Comparison of ENCODE assay signal across 8 cellular contexts in the genomic region with DNA sequence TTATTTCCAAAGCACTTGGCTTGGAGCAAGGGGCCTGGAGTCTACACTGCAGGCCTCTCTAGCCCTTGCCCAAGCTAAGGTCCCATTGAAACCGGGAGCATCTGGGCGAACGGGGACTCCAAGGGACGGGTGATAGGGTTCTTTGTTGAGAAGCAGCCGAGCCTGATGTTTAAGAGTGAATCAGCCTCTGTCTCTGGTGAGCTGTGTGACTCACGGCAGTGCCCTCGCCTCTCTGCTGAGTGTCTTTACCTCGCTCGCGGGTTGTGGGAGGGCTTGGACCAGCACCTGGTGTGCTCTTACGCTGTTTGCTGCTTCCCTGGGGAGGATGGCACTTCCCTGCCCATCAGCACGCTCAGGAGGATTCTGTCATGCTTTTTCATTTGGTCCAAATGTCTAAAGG. TPM values are rescaled to one million over a fixed set of nuclear protein-coding genes. Genes with fewer than 3 reads are reported as not detected.
DNase-seq lines count a peak whose midpoint lies in the region; ATAC-seq and TF ChIP-seq lines count a peak whose summit lies in the region.

No MANE protein-coding gene starts in this region.

- peaks cover 47% of the 10 kb centered on the region for H3K36me3 Mint-ChIP-seq in activated CD4-positive, alpha-beta memory T cell treated with anti-CD3 and anti-CD28 coated beads, Interleukin-2, amount 10 ng/mL, durations not matched to agents 7 days and 5 days (ENCODE audit: low read depth)

- H3K9me3 ChIP-seq in HEK293 (ENCODE audit: control insufficient read depth, insufficient read depth, low read depth, low read length): no peaks in the 10 kb centered on the region

- CTCF ChIA-PET in HEK293 (lab: Yijun Ruan, JAX): interaction anchor here (0.6 to 2.1 kb wide), 3 partner anchors 10 to 540 kb away, joined by 3 to 7 read pairs (median 4); no protein-coding TSS in a partner anchor
- CTCF ChIA-PET in activated CD4-positive, alpha-beta memory T cell treated with anti-CD3 and anti-CD28 coated beads, Interleukin-2, amount 10 ng/mL, durations not matched to agents 7 days and 5 days (lab: Charles Lee): interaction anchor here (4.2 kb wide), 1 partner anchor 18 kb away, joined by 42 read pairs; a partner anchor contains a TSS

- H3K27ac Mint-ChIP-seq in activated CD4-positive, alpha-beta memory T cell treated with anti-CD3 and anti-CD28 coated beads, Interleukin-2, amount 10 ng/mL, durations not matched to agents 7 days and 5 days: peak overlapping the region; percentile 77

- POLR2A ChIA-PET in HEK293 (lab: Yijun Ruan, JAX): interaction anchor here (0.9 to 6.6 kb wide), 7 partner anchors 10 to 181 kb away, joined by 3 to 109 read pairs (median 18); a partner anchor contains a TSS
- POLR2A ChIA-PET in activated CD4-positive, alpha-beta memory T cell treated with anti-CD3 and anti-CD28 coated beads, Interleukin-2, amount 10 ng/mL, durations not matched to agents 7 days and 5 days (lab: Charles Lee): interaction anchor here (0.7 to 4.7 kb wide), 11 partner anchors 8 to 148 kb away, joined by 3 to 111 read pairs (median 6); a partner anchor contains a TSS

- H3K4me3 Mint-ChIP-seq in activated CD4-positive, alpha-beta memory T cell treated with anti-CD3 and anti-CD28 coated beads, Interleukin-2, amount 10 ng/mL, durations not matched to agents 7 days and 5 days: peak overlapping the region; percentile 75

- peak overlapping the region; percentile 78; the same call in 1 of the 2 replicates for H3K27ac ChIP-seq in HEK293 (ENCODE audit: extremely low read depth, low read depth, low read length)

- TF ChIP-seq CTCF in HEK293 (tag by site-specific recombination; IDR thresholded peaks at IDR 0.05): no peak
- TF ChIP-seq CTCF in foreskin fibroblast (IDR thresholded peaks at IDR 0.05; ENCODE audit: low read depth, low read length): no peak

- H3K4me3 ChIP-seq in HEK293 (ENCODE audit: low read depth, low read length) (peak overlapping the region; percentile 75), foreskin fibroblast (ENCODE audit: low read depth in 1 of 2, low read length in 2 of 2) (peak overlapping the region; percentile 81 to 93)

- H3K4me1 Mint-ChIP-seq in activated CD4-positive, alpha-beta memory T cell treated with anti-CD3 and anti-CD28 coated beads, Interleukin-2, amount 10 ng/mL, durations not matched to agents 7 days and 5 days: peaks cover 42% of the 10 kb centered on the region

- H3K36me3 ChIP-seq in HEK293 (ENCODE audit: control insufficient read depth in 2 of 2, insufficient read depth in 1 of 2, low read length in 2 of 2): peaks cover 6 to 67% of the 10 kb centered on the region in 2 experiments; a peak in 2 of 3 replicates

- H3K27me3 Mint-ChIP-seq in activated CD4-positive, alpha-beta memory T cell treated with anti-CD3 and anti-CD28 coated beads, Interleukin-2, amount 10 ng/mL, durations not matched to agents 7 days and 5 days: no peaks in the 10 kb centered on the region

- H3K9me3 Mint-ChIP-seq in activated CD4-positive, alpha-beta memory T cell treated with anti-CD3 and anti-CD28 coated beads, Interleukin-2, amount 10 ng/mL, durations not matched to agents 7 days and 5 days: no peaks in the 10 kb centered on the region

- DNase-seq in A172 (ENCODE audit: low spot score) (peak; percentile 81), foreskin fibroblast (peak; percentile 76 to 83), NCI-H1694 treated with DMSO at 0.1 percent for 48 hours (lab: John Stamatoyannopoulos, UW) (no peak), NCI-H510A treated with DMSO at 0.1 percent for 48 hours (lab: John Stamatoyannopoulos, UW) (no peak)
- peak; percentile 42 for DNase-seq in activated CD4-positive, alpha-beta memory T cell treated with anti-CD3 and anti-CD28 coated beads, Interleukin-2, amount 10 ng/mL, durations not matched to agents 7 days and 5 days
- DNase-seq in stimulated activated CD4-positive, alpha-beta T cell treated with anti-CD3 and anti-CD28 coated beads, Interleukin-15, amount 100 ng/mL, for 48 hours (ENCODE audit: low read depth in 2 of 2): peak; percentile 42 to 58

- peaks cover 4% of the 10 kb centered on the region for H3K4me1 ChIP-seq in HEK293 (ENCODE audit: control insufficient read depth, insufficient read depth, low read length)

- no peak for ATAC-seq in HG03342 (IDR thresholded peaks at IDR 0.05; ENCODE audit: unreplicated experiment)

TF ChIP-seq in HEK293, 187 proteins besides CTCF, POLR2A, EP300 and RAD21 (continues in another document):
- no peak for TF ChIP-seq ZNF391 (tag by site-specific recombination; IDR thresholded peaks at IDR 0.05; ENCODE audit: borderline replicate concordance, low read depth)
- no peak for TF ChIP-seq ZNF501 (tag by site-specific recombination; IDR thresholded peaks at IDR 0.05)
- TF ChIP-seq ZNF138 (tag by site-specific recombination; IDR thresholded peaks at IDR 0.05; ENCODE audit: borderline replicate concordance): no peak
- no peak for TF ChIP-seq ZNF555 (tag by site-specific recombination; conservative IDR thresholded peaks at IDR 0.05)
- no peak for TF ChIP-seq ZNF561 (tag by site-specific recombination; IDR thresholded peaks at IDR 0.05; ENCODE audit: borderline replicate concordance)
- peak; percentile 48 for TF ChIP-seq ZIC2 (tag by site-specific recombination; IDR thresholded peaks at IDR 0.05)
- TF ChIP-seq SP2 (tag by site-specific recombination; IDR thresholded peaks at IDR 0.05): peak; percentile 49
- no peak for TF ChIP-seq ZNF426 (tag by site-specific recombination; IDR thresholded peaks at IDR 0.05)
- no peak for TF ChIP-seq ZNF548 (tag by site-specific recombination; IDR thresholded peaks at IDR 0.05)
- peak; percentile 28; the same call in 1 of the 2 replicates for TF ChIP-seq ZBTB48 (tag by site-specific recombination; IDR thresholded peaks at IDR 0.05)
- TF ChIP-seq ZNF629 (tag by site-specific recombination; IDR thresholded peaks at IDR 0.05): no peak
- TF ChIP-seq ZNF23 (tag by site-specific recombination; IDR thresholded peaks at IDR 0.05; ENCODE audit: borderline replicate concordance): no peak
- TF ChIP-seq KLF8 (tag by site-specific recombination; IDR thresholded peaks at IDR 0.05): 0 out of 2 replicates have a peak, but pooled peaks have one; percentile 25
- no peak for TF ChIP-seq KLF16 (tag by site-specific recombination; IDR thresholded peaks at IDR 0.05)
- TF ChIP-seq ZNF366 (tag by site-specific recombination; conservative IDR thresholded peaks at IDR 0.05): no peak
- TF ChIP-seq ZNF16 (tag by site-specific recombination; IDR thresholded peaks at IDR 0.05; ENCODE audit: low read depth): no peak
- no peak for TF ChIP-seq EGR2 (tag by site-specific recombination; IDR thresholded peaks at IDR 0.05; ENCODE audit: low read depth)
- TF ChIP-seq ZNF560 (tag by site-specific recombination; IDR thresholded peaks at IDR 0.05; ENCODE audit: borderline replicate concordance): no peak
- TF ChIP-seq ZNF404 (tag by site-specific recombination; IDR thresholded peaks at IDR 0.05): no peak
- TF ChIP-seq, protein P1, sequence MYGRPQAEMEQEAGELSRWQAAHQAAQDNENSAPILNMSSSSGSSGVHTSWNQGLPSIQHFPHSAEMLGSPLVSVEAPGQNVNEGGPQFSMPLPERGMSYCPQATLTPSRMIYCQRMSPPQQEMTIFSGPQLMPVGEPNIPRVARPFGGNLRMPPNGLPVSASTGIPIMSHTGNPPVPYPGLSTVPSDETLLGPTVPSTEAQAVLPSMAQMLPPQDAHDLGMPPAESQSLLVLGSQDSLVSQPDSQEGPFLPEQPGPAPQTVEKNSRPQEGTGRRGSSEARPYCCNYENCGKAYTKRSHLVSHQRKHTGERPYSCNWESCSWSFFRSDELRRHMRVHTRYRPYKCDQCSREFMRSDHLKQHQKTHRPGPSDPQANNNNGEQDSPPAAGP (tag by site-specific recombination; IDR thresholded peaks at IDR 0.05): no peak; the same call in 1 of the 2 replicates
- TF ChIP-seq, protein P2, sequence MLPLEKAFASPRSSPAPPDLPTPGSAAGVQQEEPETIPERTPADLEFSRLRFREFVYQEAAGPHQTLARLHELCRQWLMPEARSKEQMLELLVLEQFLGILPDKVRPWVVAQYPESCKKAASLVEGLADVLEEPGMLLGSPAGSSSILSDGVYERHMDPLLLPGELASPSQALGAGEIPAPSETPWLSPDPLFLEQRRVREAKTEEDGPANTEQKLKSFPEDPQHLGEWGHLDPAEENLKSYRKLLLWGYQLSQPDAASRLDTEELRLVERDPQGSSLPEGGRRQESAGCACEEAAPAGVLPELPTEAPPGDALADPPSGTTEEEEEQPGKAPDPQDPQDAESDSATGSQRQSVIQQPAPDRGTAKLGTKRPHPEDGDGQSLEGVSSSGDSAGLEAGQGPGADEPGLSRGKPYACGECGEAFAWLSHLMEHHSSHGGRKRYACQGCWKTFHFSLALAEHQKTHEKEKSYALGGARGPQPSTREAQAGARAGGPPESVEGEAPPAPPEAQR (tag by site-specific recombination; IDR thresholded peaks at IDR 0.05): no peak
- TF ChIP-seq ZBTB1 (tag by site-specific recombination; IDR thresholded peaks at IDR 0.05): no peak
- TF ChIP-seq ZNF266 (tag by site-specific recombination; IDR thresholded peaks at IDR 0.05; ENCODE audit: low read depth): no peak

RNA-seq across cellular contexts. Expression of a gene that starts 1.3 kb away (rescaled TPM):
- total RNA-seq in A172 (2014; rRNA removed; shearing (Covaris generic)): 144 and 199 TPM in 2 replicates
- total RNA-seq in activated CD4-positive, alpha-beta memory T cell treated with anti-CD3 and anti-CD28 coated beads, Interleukin-2, amount 10 ng/mL, durations not matched to agents 7 days and 5 days: 100 to 1,000 TPM; 122 to 130 TPM

RNA-seq across cellular contexts. Expression of a gene that starts 1.5 kb away (rescaled TPM):
- 41.0 and 45.6 TPM in 2 replicates for total RNA-seq in A172 (2014; rRNA removed; shearing (Covaris generic))
- total RNA-seq in activated CD4-positive, alpha-beta memory T cell treated with anti-CD3 and anti-CD28 coated beads, Interleukin-2, amount 10 ng/mL, durations not matched to agents 7 days and 5 days: 10 to 100 TPM; 17.5 to 17.8 TPM

RNA-seq across cellular contexts. Expression of a gene that starts 18.1 kb away (rescaled TPM):
- 32.3 and 37.0 TPM in 2 replicates for total RNA-seq in A172 (2014; rRNA removed; shearing (Covaris generic))
- total RNA-seq in activated CD4-positive, alpha-beta memory T cell treated with anti-CD3 and anti-CD28 coated beads, Interleukin-2, amount 10 ng/mL, durations not matched to agents 7 days and 5 days: 10 to 100 TPM; 57.2 to 59.6 TPM

RNA-seq across cellular contexts. Expression of a gene that starts 18.6 kb away (rescaled TPM):
- 18.5 and 21.7 TPM in 2 replicates for total RNA-seq in A172 (2014; rRNA removed; shearing (Covaris generic))
- total RNA-seq in activated CD4-positive, alpha-beta memory T cell treated with anti-CD3 and anti-CD28 coated beads, Interleukin-2, amount 10 ng/mL, durations not matched to agents 7 days and 5 days: 10 to 100 TPM; 28.8 to 33.3 TPM

RNA-seq across cellular contexts. Expression of a gene that starts 18.7 kb away (rescaled TPM):
- 42.0 and 58.8 TPM in 2 replicates for total RNA-seq in A172 (2014; rRNA removed; shearing (Covaris generic))
- 10 to 100 TPM; 59.3 TPM for total RNA-seq in activated CD4-positive, alpha-beta memory T cell treated with anti-CD3 and anti-CD28 coated beads, Interleukin-2, amount 10 ng/mL, durations not matched to agents 7 days and 5 days

Comparison
In these comparisons a context has a peak if more than half of its experiments do, and no peak if none do; other contexts are left out.
1. DNase-seq: peak in A172 (single experiment), activated CD4-positive, alpha-beta memory T cell treated with anti-CD3 and anti-CD28 coated beads, Interleukin-2, amount 10 ng/mL, durations not matched to agents 7 days and 5 days (single experiment), foreskin fibroblast (2 of 2) and stimulated activated CD4-positive, alpha-beta T cell treated with anti-CD3 and anti-CD28 coated beads, Interleukin-15, amount 100 ng/mL, for 48 hours (2 of 2); none in NCI-H1694 treated with DMSO at 0.1 percent for 48 hours (single experiment) and NCI-H510A treated with DMSO at 0.1 percent for 48 hours (single experiment).